ENCODE assay signal across 13 cellular contexts in genomic region chr14:104107611-104108569, GRCh38. TPM values are rescaled to one million over a fixed set of nuclear protein-coding genes. Genes with fewer than 3 reads are reported as not detected.
DNase-seq lines count a peak whose midpoint lies in the region; ATAC-seq and TF ChIP-seq lines count a peak whose summit lies in the region.
"Had no signal": no experiment of that assay in that cellular context is flagged by ENCODE, and none has a peak within 500 bp of the region (broad histone marks: within the 10 kb centered on the region; RNA-seq: fewer than 3 reads in every experiment).

No MANE protein-coding gene starts in this region.

- H3K36me3 Mint-ChIP-seq in mesothelial cell of epicardium (no peaks in the 10 kb centered on the region), type B pancreatic cell (no peaks in the 10 kb centered on the region)

- H3K27ac Mint-ChIP-seq in mesothelial cell of epicardium: no peak overlapping the region
- H3K27ac Mint-ChIP-seq in type B pancreatic cell: no peak overlapping the region
- H3K27ac Mint-ChIP-seq: activated CD4-positive, alpha-beta T cell treated with anti-CD3 and anti-CD28 coated beads, Interleukin-2, amount 10 ng/mL, durations not matched to agents 7 days and 5 days had no signal

- TF ChIP-seq CTCF in mesothelial cell of epicardium (IDR thresholded peaks at IDR 0.05; ENCODE audit: unreplicated experiment): no peak
- TF ChIP-seq CTCF in type B pancreatic cell (conservative IDR thresholded peaks at IDR 0.05): no peak

- no peaks in the 10 kb centered on the region for H3K9me3 Mint-ChIP-seq in mesothelial cell of epicardium
- no peaks in the 10 kb centered on the region for H3K9me3 Mint-ChIP-seq in type B pancreatic cell
- H3K9me3 Mint-ChIP-seq: activated CD4-positive, alpha-beta T cell treated with anti-CD3 and anti-CD28 coated beads, Interleukin-2, amount 10 ng/mL, durations not matched to agents 7 days and 5 days had no signal

- H3K4me1 Mint-ChIP-seq in mesothelial cell of epicardium (peaks cover 11% of the 10 kb centered on the region), type B pancreatic cell (ENCODE audit: unreplicated experiment) (no peaks in the 10 kb centered on the region)
- H3K4me1 Mint-ChIP-seq: activated CD4-positive, alpha-beta T cell treated with anti-CD3 and anti-CD28 coated beads, Interleukin-2, amount 10 ng/mL, durations not matched to agents 7 days and 5 days had no signal

- no peak overlapping the region for H3K4me3 Mint-ChIP-seq in mesothelial cell of epicardium
- H3K4me3 Mint-ChIP-seq in type B pancreatic cell: no peak overlapping the region
- H3K4me3 Mint-ChIP-seq: activated CD4-positive, alpha-beta T cell treated with anti-CD3 and anti-CD28 coated beads, Interleukin-2, amount 10 ng/mL, durations not matched to agents 7 days and 5 days had no signal

- ATAC-seq in HG03571 (IDR thresholded peaks at IDR 0.05; ENCODE audit: unreplicated experiment): no peak
- no peak for ATAC-seq in GM19397 (IDR thresholded peaks at IDR 0.05; ENCODE audit: unreplicated experiment)

- peaks cover 4% of the 10 kb centered on the region for H3K27me3 Mint-ChIP-seq in mesothelial cell of epicardium (ENCODE audit: low read depth)
- H3K27me3 Mint-ChIP-seq in type B pancreatic cell: no peaks in the 10 kb centered on the region
- H3K27me3 Mint-ChIP-seq: activated CD4-positive, alpha-beta T cell treated with anti-CD3 and anti-CD28 coated beads, Interleukin-2, amount 10 ng/mL, durations not matched to agents 7 days and 5 days had no signal

- peak; percentile 1 for DNase-seq in stimulated activated CD4-positive, alpha-beta T cell treated with anti-CD3 and anti-CD28 coated beads, Interleukin-4, amount 100 ng/mL, for 1 hour
- DNase-seq in stimulated activated CD4-positive, alpha-beta T cell treated with anti-CD3 and anti-CD28 coated beads, Interleukin-4, amount 100 ng/mL, for 4 hours: no peak
- DNase-seq in epidermal melanocyte (ENCODE audit: insufficient read length, low spot score) (peak; percentile 4), mesothelial cell of epicardium (ENCODE audit: low spot score in 2 of 2, unreplicated experiment in 2 of 2) (peak; percentile 20 to 38), hepatic stellate cell (ENCODE audit: low spot score) (no peak), type B pancreatic cell (ENCODE audit: extremely low spot score, unreplicated experiment) (no peak)
- DNase-seq: activated CD4-positive, alpha-beta T cell treated with anti-CD3 and anti-CD28 coated beads, Interleukin-2, amount 10 ng/mL, durations not matched to agents 7 days and 5 days; activated naive CD4-positive, alpha-beta T cell treated with Interleukin-2 at 50 U/mL for 16 hours; AML-193; mesenchymal stem cell; NCI-H1092 had no signal

RNA-seq across cellular contexts. Expression of gene ASPG, which starts 22.4 kb away (rescaled TPM):
- total RNA-seq in mesothelial cell of epicardium (3.3 to 4.0 TPM (median 3.6 TPM) in 3 replicates), type B pancreatic cell (ENCODE audit: low replicate concordance) (0.29 TPM in 1 of 2 replicates, not detected in the other)
- total RNA-seq: activated CD4-positive, alpha-beta T cell treated with anti-CD3 and anti-CD28 coated beads, Interleukin-2, amount 10 ng/mL, durations not matched to agents 7 days and 5 days had no signal

RNA-seq across cellular contexts. Expression of gene KIF26A, which starts 30.5 kb away (rescaled TPM):
- total RNA-seq in mesothelial cell of epicardium (18.4 to 20.0 TPM (median 19.4 TPM) in 3 replicates), type B pancreatic cell (ENCODE audit: low replicate concordance) (12.9 and 23.4 TPM in 2 replicates)

Comparison
In these comparisons a context has a peak if more than half of its experiments do, and no peak if none do; other contexts are left out.
1. DNase-seq: peak in stimulated activated CD4-positive, alpha-beta T cell treated with anti-CD3 and anti-CD28 coated beads, Interleukin-4, amount 100 ng/mL, for 1 hour (single experiment), epidermal melanocyte (single experiment) and mesothelial cell of epicardium (2 of 2); none in stimulated activated CD4-positive, alpha-beta T cell treated with anti-CD3 and anti-CD28 coated beads, Interleukin-4, amount 100 ng/mL, for 4 hours (0 of 2), hepatic stellate cell (single experiment) and type B pancreatic cell (single experiment).